Comparison of ENCODE assay signal across 13 cellular contexts in the genomic region with DNA sequence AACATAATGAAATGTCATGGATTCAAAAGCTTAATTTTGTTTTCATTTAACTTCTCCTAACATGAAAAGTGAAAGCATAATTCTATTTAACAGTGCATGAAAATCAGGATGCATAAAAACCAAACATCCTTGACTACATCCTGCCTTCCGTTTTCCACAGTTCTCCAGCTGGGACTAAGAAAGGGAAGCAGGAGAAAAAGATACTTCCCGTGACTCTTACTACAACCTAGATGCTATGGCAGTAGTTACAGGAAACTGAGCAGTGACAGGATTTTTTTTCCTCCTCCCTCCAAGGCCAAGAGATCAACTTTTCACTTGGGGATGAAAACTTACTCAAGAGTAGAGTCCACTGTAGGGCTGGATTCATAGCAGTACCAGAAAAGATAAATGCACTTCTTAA. TPM values are rescaled to one million over a fixed set of nuclear protein-coding genes. Genes with fewer than 3 reads are reported as not detected.
DNase-seq lines count a peak whose midpoint lies in the region; ATAC-seq, FAIRE-seq and TF ChIP-seq lines count a peak whose summit lies in the region.
"Had no signal": no experiment of that assay in that cellular context is flagged by ENCODE, and none has a peak within 500 bp of the region (broad histone marks: within the 10 kb centered on the region; RNA-seq: fewer than 3 reads in every experiment).

No MANE protein-coding gene starts in this region.

- TF ChIP-seq EP300 in K562 (IDR thresholded peaks at IDR 0.05; ENCODE audit: low read length) = no peak

- no peak for TF ChIP-seq POLR2A in K562 (conservative IDR thresholded peaks at IDR 0.05)

- H3K27me3 ChIP-seq in left ventricle myocardium inferior (ENCODE audit: low read depth) = no peaks in the 10 kb centered on the region
- no peaks in the 10 kb centered on the region for H3K27me3 ChIP-seq in right atrium auricular region
- H3K27me3 ChIP-seq in K562 (ENCODE audit: control insufficient read depth in 2 of 2, insufficient read depth in 2 of 2, low read length in 2 of 2) = no peaks in the 10 kb centered on the region
- H3K27me3 ChIP-seq in upper lobe of right lung = no peaks in the 10 kb centered on the region

- no peak for TF ChIP-seq RAD21 in K562 (CRISPR knock-in tag; conservative IDR thresholded peaks at IDR 0.05 in 1 of 2, IDR thresholded peaks at IDR 0.05 in 1 of 2)

- in situ Hi-C loops in K562 (cut with MboI) = no loop called here

- no peak overlapping the region for H2AFZ ChIP-seq in K562 (ENCODE audit: low read depth, low read length)

- DNase-seq in left ventricle myocardium inferior (no peak), right atrium auricular region (ENCODE audit: low spot score) (no peak), K562 (ENCODE audit: extremely low read depth in 1 of 4, low spot score in 3 of 4) (no peak), kidney glomerular epithelial cell (lab: John Stamatoyannopoulos, UW) (peak; percentile 32), upper lobe of right lung (no peak), T-helper 9 cell (no peak), NCI-H2029 (lab: John Stamatoyannopoulos, UW) (no peak)
- DNase-seq: amygdala; effector memory CD4-positive, alpha-beta T cell; GDM1; NCI-H1092 treated with DMSO at 0.1 percent for 48 hours had no signal

- H3K36me3 ChIP-seq in left ventricle myocardium inferior (no peaks in the 10 kb centered on the region), right atrium auricular region (no peaks in the 10 kb centered on the region), K562 (ENCODE audit: control insufficient read depth, insufficient read depth, low read length) (peaks cover 2% of the 10 kb centered on the region; the same call in 1 of the 3 replicates), upper lobe of right lung (no peaks in the 10 kb centered on the region)

- H3K27ac ChIP-seq in left ventricle myocardium inferior (replicated peaks) (peak overlapping the region; percentile 51), right atrium auricular region (no peak overlapping the region), K562 (ENCODE audit: extremely low read depth, low read depth, low read length) (no peak overlapping the region), upper lobe of right lung (peak overlapping the region; percentile 8)
- H3K27ac ChIP-seq: VCaP had no signal

- no peak overlapping the region for H3K9ac ChIP-seq in K562 (ENCODE audit: insufficient read depth in 1 of 2, low read depth in 2 of 2, low read length in 2 of 2)

- TF ChIP-seq CTCF in left ventricle myocardium inferior (IDR thresholded peaks at IDR 0.05; ENCODE audit: borderline replicate concordance) = no peak
- TF ChIP-seq CTCF in right atrium auricular region (IDR thresholded peaks at IDR 0.05) = no peak
- TF ChIP-seq CTCF in K562 (IDR thresholded peaks at IDR 0.05 in 2 of 3, conservative IDR thresholded peaks at IDR 0.05 in 1 of 3; ENCODE audit: insufficient read depth in 2 of 3, low read depth in 1 of 3, low read length in 3 of 3) = no peak
- TF ChIP-seq CTCF in upper lobe of right lung (IDR thresholded peaks at IDR 0.05) = no peak

- no peak overlapping the region for H3K4me3 ChIP-seq in left ventricle myocardium inferior
- H3K4me3 ChIP-seq in right atrium auricular region = no peak overlapping the region
- H3K4me3 ChIP-seq in K562 = no peak overlapping the region
- H3K4me3 ChIP-seq in upper lobe of right lung = no peak overlapping the region

- 55% methylated on average over 2 of the region's 2 CpGs for WGBS in K562 (ENCODE audit: insufficient coverage, low coverage, missing lambda C conversion rate)

- no peaks in the 10 kb centered on the region for H4K20me1 ChIP-seq in K562 (replicated peaks; ENCODE audit: control insufficient read depth, insufficient read depth, low read length)

- CTCF ChIA-PET in K562 (lab: Yijun Ruan, JAX; ENCODE audit: low intra/inter-chr PET ratio) = no interaction called here

- FAIRE-seq in K562 (lab: Jason Lieb, UNC) = no peak

- BruUV-seq in K562 (replicated peaks; lab: Mats Ljungman, UMichigan) = no TSS peak

- peak overlapping the region; percentile 44 for H3K4me2 ChIP-seq in K562 (ENCODE audit: insufficient read depth, low read length)

- no peaks in the 10 kb centered on the region for H3K9me1 ChIP-seq in K562 (ENCODE audit: control insufficient read depth, insufficient read depth, low read length)

- ATAC-seq in K562 (no peak), upper lobe of right lung (no peak), HG03469 (IDR thresholded peaks at IDR 0.05; ENCODE audit: unreplicated experiment) (no peak)

- POLR2A ChIA-PET in K562 (lab: Yijun Ruan, JAX) = no interaction called here

- peaks cover 76% of the 10 kb centered on the region for H3K4me1 ChIP-seq in left ventricle myocardium inferior
- peaks cover 0 to 40% of the 10 kb centered on the region in 2 donors for H3K4me1 ChIP-seq in right atrium auricular region
- peaks cover 0 to 7% of the 10 kb centered on the region in 2 experiments; a peak in 3 of 5 replicates for H3K4me1 ChIP-seq in K562 (replicated peaks in 1 of 2; ENCODE audit: control insufficient read depth in 2 of 2, insufficient read depth in 2 of 2, low read length in 2 of 2)
- peaks cover 43% of the 10 kb centered on the region for H3K4me1 ChIP-seq in upper lobe of right lung

- peaks cover 95% of the 10 kb centered on the region for H3K79me2 ChIP-seq in K562 (ENCODE audit: control insufficient read depth, insufficient read depth, low read length)

- intact Hi-C loops in left ventricle myocardium inferior (cut with micrococcal nuclease) = no loop called here
- intact Hi-C loops in K562 (cut with micrococcal nuclease) = no loop called here
- intact Hi-C loops in upper lobe of right lung (cut with DNase I) = no loop called here

- no peaks in the 10 kb centered on the region for H3K9me3 ChIP-seq in left ventricle myocardium inferior (replicated peaks)
- no peaks in the 10 kb centered on the region for H3K9me3 ChIP-seq in right atrium auricular region
- no peaks in the 10 kb centered on the region for H3K9me3 ChIP-seq in K562 (replicated peaks; ENCODE audit: control insufficient read depth, insufficient read depth, low read depth, low read length)
- H3K9me3 ChIP-seq in upper lobe of right lung = no peaks in the 10 kb centered on the region

TF ChIP-seq in K562, 482 proteins besides CTCF, POLR2A, EP300 and RAD21 (continues in another document):
- no peak for TF ChIP-seq TCF7 (IDR thresholded peaks at IDR 0.05; ENCODE audit: borderline replicate concordance)
- no peak for TF ChIP-seq MEF2D (tag; conservative IDR thresholded peaks at IDR 0.05; ENCODE audit: low read depth)
- TF ChIP-seq, protein P1, sequence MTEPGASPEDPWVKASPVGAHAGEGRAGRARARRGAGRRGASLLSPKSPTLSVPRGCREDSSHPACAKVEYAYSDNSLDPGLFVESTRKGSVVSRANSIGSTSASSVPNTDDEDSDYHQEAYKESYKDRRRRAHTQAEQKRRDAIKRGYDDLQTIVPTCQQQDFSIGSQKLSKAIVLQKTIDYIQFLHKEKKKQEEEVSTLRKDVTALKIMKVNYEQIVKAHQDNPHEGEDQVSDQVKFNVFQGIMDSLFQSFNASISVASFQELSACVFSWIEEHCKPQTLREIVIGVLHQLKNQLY (CRISPR knock-in tag; conservative IDR thresholded peaks at IDR 0.05) = no peak

RNA-seq across cellular contexts. Expression of a gene that starts 2.6 kb away (rescaled TPM):
- total RNA-seq in left ventricle myocardium inferior = 57.0 TPM
- 10 to 100 TPM; 26.8 to 37.8 TPM for total RNA-seq in right atrium auricular region
- total RNA-seq in K562 (2011; cell fraction: chromatin; rRNA removed; ENCODE audit: low replicate concordance) = 10.9 and 58.0 TPM in 2 replicates
- total RNA-seq in K562 (2011; cell fraction: nucleolus; rRNA removed) = 8.3 and 8.9 TPM in 2 replicates
- 17.5 and 29.0 TPM in 2 replicates for total RNA-seq in K562 (2011; cell fraction: nucleoplasm; rRNA removed)
- total RNA-seq in K562 (2014; rRNA removed) = 20.1 and 24.1 TPM in 2 replicates
- 50.3 and 59.2 TPM in 2 replicates for total RNA-seq in K562 (2014; rRNA removed; fragmentation: Illumina TruSeq; extraction: Trizol)
- 30.4 and 35.2 TPM in 2 replicates for total RNA-seq in K562 (2015; rRNA removed; fragmentation: Illumina TruSeq; extraction: Trizol)
- 42.2 and 45.5 TPM in 2 replicates for total RNA-seq in K562 (2021)
- polyA plus RNA-seq in K562 (2011; rRNA removed) = 31.7 and 44.2 TPM in 2 replicates
- 10.9 and 18.7 TPM in 2 replicates for polyA plus RNA-seq in K562 (2011; cell fraction: cytosol; rRNA removed)
- 9.1 and 12.9 TPM in 2 replicates for polyA plus RNA-seq in K562 (2011; cell fraction: nucleus; rRNA removed)
- polyA plus RNA-seq in K562 (2012) = 22.5 and 26.0 TPM in 2 replicates
- 27.3 and 32.0 TPM in 2 replicates for polyA plus RNA-seq in K562 (2014; fragmentation: Illumina TruSeq; extraction: Trizol)
- 1 to 10 TPM; 5.7 to 7.7 TPM for polyA plus RNA-seq in K562 (2014; fragmentation: Nextera tagmentation; extraction: Ambion mirVana)
- 19.9 TPM in 2 replicates for polyA plus RNA-seq in K562 (2014; rRNA removed)
- polyA minus RNA-seq in K562 (2011; rRNA and poly(A)+ RNA removed) = 51.2 and 62.9 TPM in 2 replicates
- 28.8 and 32.9 TPM in 2 replicates for polyA minus RNA-seq in K562 (2011; cell fraction: cytosol; rRNA and poly(A)+ RNA removed)
- 11.3 and 16.1 TPM in 2 replicates for polyA minus RNA-seq in K562 (2011; cell fraction: nucleus; rRNA and poly(A)+ RNA removed)
- 66.3 TPM for total RNA-seq in upper lobe of right lung

RNA-seq across cellular contexts. Expression of a gene that starts 2.7 kb away (rescaled TPM):
- total RNA-seq in left ventricle myocardium inferior = 49.1 TPM
- 10 to 100 TPM; 23.3 to 28.6 TPM for total RNA-seq in right atrium auricular region
- total RNA-seq in K562 (2011; cell fraction: chromatin; rRNA removed; ENCODE audit: low replicate concordance) = 15.3 and 43.8 TPM in 2 replicates
- 9.8 and 13.7 TPM in 2 replicates for total RNA-seq in K562 (2011; cell fraction: nucleolus; rRNA removed)
- total RNA-seq in K562 (2011; cell fraction: nucleoplasm; rRNA removed) = 20.7 and 40.5 TPM in 2 replicates
- total RNA-seq in K562 (2014; rRNA removed) = 12.7 and 16.1 TPM in 2 replicates
- 32.6 and 37.5 TPM in 2 replicates for total RNA-seq in K562 (2014; rRNA removed; fragmentation: Illumina TruSeq; extraction: Trizol)
- 27.6 and 28.2 TPM in 2 replicates for total RNA-seq in K562 (2015; rRNA removed; fragmentation: Illumina TruSeq; extraction: Trizol)
- 30.9 and 34.4 TPM in 2 replicates for total RNA-seq in K562 (2021)
- polyA plus RNA-seq in K562 (2011; rRNA removed) = 27.0 and 35.6 TPM in 2 replicates
- 11.1 and 21.6 TPM in 2 replicates for polyA plus RNA-seq in K562 (2011; cell fraction: cytosol; rRNA removed)
- 12.4 and 17.5 TPM in 2 replicates for polyA plus RNA-seq in K562 (2011; cell fraction: nucleus; rRNA removed)
- polyA plus RNA-seq in K562 (2012) = 16.9 and 18.9 TPM in 2 replicates
- 25.8 and 29.7 TPM in 2 replicates for polyA plus RNA-seq in K562 (2014; fragmentation: Illumina TruSeq; extraction: Trizol)
- 10 to 100 TPM; 44.2 to 51.7 TPM for polyA plus RNA-seq in K562 (2014; fragmentation: Nextera tagmentation; extraction: Ambion mirVana)
- polyA plus RNA-seq in K562 (2014; rRNA removed) = 20.9 and 22.0 TPM in 2 replicates
- 49.6 and 57.8 TPM in 2 replicates for polyA minus RNA-seq in K562 (2011; rRNA and poly(A)+ RNA removed)
- polyA minus RNA-seq in K562 (2011; cell fraction: cytosol; rRNA and poly(A)+ RNA removed) = 17.8 and 19.0 TPM in 2 replicates
- polyA minus RNA-seq in K562 (2011; cell fraction: nucleus; rRNA and poly(A)+ RNA removed) = 17.4 and 33.0 TPM in 2 replicates
- total RNA-seq in upper lobe of right lung = 38.8 TPM

Comparison
In these comparisons a context has a peak if more than half of its experiments do, and no peak if none do; other contexts are left out.
1. H3K27ac ChIP-seq: peak in left ventricle myocardium inferior (single experiment) and upper lobe of right lung (single experiment); none in right atrium auricular region (0 of 2) and K562 (single experiment).